Comparison of ENCODE assay signal across 21 cellular contexts in the genomic region with DNA sequence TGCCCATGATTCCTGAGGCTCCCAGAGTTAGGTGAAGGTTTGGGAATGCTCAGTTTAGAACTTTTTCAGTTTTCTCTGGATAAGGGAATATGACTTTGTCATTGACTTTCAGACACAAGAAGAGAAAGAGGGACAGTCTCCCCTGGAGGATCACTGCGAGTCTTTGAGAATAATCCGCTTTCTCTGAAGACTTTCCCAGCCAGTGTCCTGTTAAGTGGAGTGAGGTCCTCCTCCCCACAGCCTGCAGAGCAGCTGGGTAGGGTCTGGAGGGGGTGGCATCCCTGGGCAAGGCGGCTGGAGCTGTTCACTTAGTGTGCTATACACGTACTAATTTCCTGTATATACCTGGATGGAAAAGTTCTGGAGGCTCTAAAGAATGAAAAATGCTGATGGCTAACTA.
"Had no signal": no experiment of that assay in that cellular context is flagged by ENCODE, and none has a peak within 500 bp of the region (broad histone marks: within the 10 kb centered on the region; RNA-seq: fewer than 3 reads in every experiment).

No MANE protein-coding gene starts in this region.

- H3K4me3 Mint-ChIP-seq: activated B cell treated with CpG ODN at 0.5 μM for 24 hours; activated CD4-positive, alpha-beta memory T cell treated with anti-CD3 and anti-CD28 coated beads, Interleukin-2, amount 10 ng/mL, durations not matched to agents 7 days and 5 days; activated CD4-positive, alpha-beta T cell treated with anti-CD3 and anti-CD28 coated beads for 36 hours; stimulated activated naive B cell treated with anti-CD40 and anti-IgM and Interleukin-4, amounts not matched to agents 10 μg/mL and 1 μg/mL and 100 μg/mL, for 72 hours had no signal

- H3K4me1 ChIP-seq: body of pancreas, foreskin keratinocyte had no signal

- H3K4me3 ChIP-seq: body of pancreas, cardiac muscle cell, lower lobe of right lung, sigmoid colon, smooth muscle cell, thoracic aorta, upper lobe of left lung had no signal

- H3K27ac Mint-ChIP-seq: activated B cell treated with CpG ODN at 0.5 μM for 24 hours; activated CD4-positive, alpha-beta T cell treated with anti-CD3 and anti-CD28 coated beads for 36 hours had no signal

- H3K27me3 ChIP-seq: body of pancreas, cardiac muscle cell, foreskin keratinocyte, sigmoid colon, upper lobe of left lung had no signal

- DNase-seq: activated B cell treated with CpG ODN at 0.5 μM for 24 hours; activated CD4-positive, alpha-beta memory T cell treated with anti-CD3 and anti-CD28 coated beads, Interleukin-2, amount 10 ng/mL, durations not matched to agents 7 days and 5 days; activated CD4-positive, alpha-beta T cell treated with anti-CD3 and anti-CD28 coated beads for 36 hours; activated naive CD4-positive, alpha-beta T cell; anterior cingulate cortex; body of pancreas; effector CD4-positive, alpha-beta T cell; foreskin keratinocyte; lower lobe of right lung; naive B cell; nucleus accumbens; sigmoid colon; stimulated activated CD4-positive, alpha-beta T cell treated with anti-CD3 and anti-CD28 coated beads, Interleukin-15, amount 100 ng/mL, for 24 hours; stimulated activated naive B cell treated with anti-CD40 and anti-IgM and Interleukin-4, amounts not matched to agents 10 μg/mL and 1 μg/mL and 100 μg/mL, for 72 hours; T-helper 1 cell; T-helper 9 cell; upper lobe of left lung had no signal

- H3K9me3 Mint-ChIP-seq: activated B cell treated with CpG ODN at 0.5 μM for 24 hours; activated CD4-positive, alpha-beta memory T cell treated with anti-CD3 and anti-CD28 coated beads, Interleukin-2, amount 10 ng/mL, durations not matched to agents 7 days and 5 days; stimulated activated naive B cell treated with anti-CD40 and anti-IgM and Interleukin-4, amounts not matched to agents 10 μg/mL and 1 μg/mL and 100 μg/mL, for 72 hours had no signal

- H3K4me2 ChIP-seq: smooth muscle cell had no signal

- H3K27ac ChIP-seq: body of pancreas, cardiac muscle cell, foreskin keratinocyte, lower lobe of right lung, thoracic aorta had no signal

- H3K9me3 ChIP-seq: body of pancreas, lower lobe of right lung, sigmoid colon, thoracic aorta, upper lobe of left lung had no signal

- H3K27me3 Mint-ChIP-seq: activated B cell treated with CpG ODN at 0.5 μM for 24 hours; activated CD4-positive, alpha-beta memory T cell treated with anti-CD3 and anti-CD28 coated beads, Interleukin-2, amount 10 ng/mL, durations not matched to agents 7 days and 5 days; activated CD4-positive, alpha-beta T cell treated with anti-CD3 and anti-CD28 coated beads for 36 hours; naive B cell; stimulated activated naive B cell treated with anti-CD40 and anti-IgM and Interleukin-4, amounts not matched to agents 10 μg/mL and 1 μg/mL and 100 μg/mL, for 72 hours had no signal

- ATAC-seq: activated CD4-positive, alpha-beta T cell treated with anti-CD3 and anti-CD28 coated beads for 36 hours; body of pancreas; left lobe of liver; lower lobe of right lung; stimulated activated naive B cell treated with anti-CD40 and anti-IgM and Interleukin-4, amounts not matched to agents 10 μg/mL and 1 μg/mL and 100 μg/mL, for 72 hours had no signal
